29 cellular contexts compared by ENCODE assay signal in the genomic region with DNA sequence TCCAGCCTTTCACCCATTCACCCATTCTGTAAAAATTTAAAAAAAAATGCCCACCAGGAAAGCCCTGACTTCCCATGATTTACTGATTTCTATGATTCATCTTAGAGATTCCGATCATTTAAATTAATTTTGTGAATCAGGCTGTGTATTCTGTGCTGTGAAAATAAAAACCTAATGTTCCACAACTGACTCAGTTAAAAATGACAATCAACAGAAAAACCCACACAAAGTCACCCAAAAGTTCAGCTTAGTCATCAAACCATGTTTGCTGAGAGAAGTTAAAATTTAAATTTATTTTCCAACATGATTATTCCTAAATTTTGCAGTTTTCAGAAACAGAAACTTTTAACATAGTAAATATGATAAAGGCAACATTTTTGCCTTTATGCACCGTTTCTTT.
"Had no signal": no experiment of that assay in that cellular context is flagged by ENCODE, and none has a peak within 500 bp of the region (broad histone marks: within the 10 kb centered on the region; RNA-seq: fewer than 3 reads in every experiment).

No MANE protein-coding gene starts in this region.

- DNase-seq: activated CD4-positive, alpha-beta memory T cell treated with anti-CD3 and anti-CD28 coated beads, Interleukin-2, amount 10 ng/mL, durations not matched to agents 7 days and 5 days; activated CD4-positive, alpha-beta T cell treated with anti-CD3 and anti-CD28 coated beads for 1 hour; activated CD4-positive, alpha-beta T cell treated with anti-CD3 and anti-CD28 coated beads, Interleukin-2, amount 10 ng/mL, durations not matched to agents 7 days and 5 days; activated CD8-positive, alpha-beta memory T cell treated with anti-CD3 and anti-CD28 coated beads, Interleukin-2, amount 50 U/mL, for 48 hours; activated gamma-delta T cell treated with Interleukin-2 at 50 U/mL for 16 hours; activated naive CD4-positive, alpha-beta T cell treated with anti-CD3 and anti-CD28 coated beads, Interleukin-2, amount 50 U/mL, for 16 hours; activated T-cell treated with anti-CD3 and anti-CD28 coated beads, Interleukin-2, amount 50 U/mL, for 24 hours; amniotic stem cell; dermis blood vessel endothelial cell; effector CD4-positive, alpha-beta T cell; esophagus squamous epithelium; head of caudate nucleus; hippocampal formation; left cardiac atrium; left ventricle myocardium superior; naive B cell; pancreas; retina; sigmoid colon; stimulated activated CD4-positive, alpha-beta T cell treated with anti-CD3 and anti-CD28 coated beads, Interleukin-15, amount 100 ng/mL, for 24 hours; stimulated activated CD4-positive, alpha-beta T cell treated with anti-CD3 and anti-CD28 coated beads, Interleukin-2, amount 100 ng/mL, for 24 hours; stimulated activated naive B cell treated with anti-CD40 and anti-IgM and Interleukin-4, amounts not matched to agents 10 μg/mL and 1 μg/mL and 100 μg/mL, for 72 hours; T-helper 2 cell had no signal

- H3K4me3 Mint-ChIP-seq: activated CD4-positive, alpha-beta memory T cell treated with anti-CD3 and anti-CD28 coated beads, Interleukin-2, amount 10 ng/mL, durations not matched to agents 7 days and 5 days; activated CD4-positive, alpha-beta T cell treated with anti-CD3 and anti-CD28 coated beads, Interleukin-2, amount 10 ng/mL, durations not matched to agents 7 days and 5 days; activated T-cell treated with anti-CD3 and anti-CD28 coated beads, Interleukin-2, amount 50 U/mL, for 24 hours; central memory CD8-positive, alpha-beta T cell; mesothelial cell of epicardium; naive B cell; stimulated activated naive B cell treated with anti-CD40 and anti-IgM and Interleukin-4, amounts not matched to agents 10 μg/mL and 1 μg/mL and 100 μg/mL, for 72 hours; WTC11 had no signal

- H3K36me3 ChIP-seq: esophagus squamous epithelium, pancreas, prostate gland, sigmoid colon, tibial nerve had no signal

- H3K4me3 ChIP-seq: breast epithelium, esophagus squamous epithelium, pancreas, prostate gland, sigmoid colon, tibial nerve had no signal

- H3K9me3 ChIP-seq: pancreas, prostate gland, sigmoid colon had no signal

- H3K4me1 Mint-ChIP-seq: activated CD4-positive, alpha-beta memory T cell treated with anti-CD3 and anti-CD28 coated beads, Interleukin-2, amount 10 ng/mL, durations not matched to agents 7 days and 5 days; activated CD4-positive, alpha-beta T cell treated with anti-CD3 and anti-CD28 coated beads, Interleukin-2, amount 10 ng/mL, durations not matched to agents 7 days and 5 days; central memory CD8-positive, alpha-beta T cell; naive B cell; stimulated activated naive B cell treated with anti-CD40 and anti-IgM and Interleukin-4, amounts not matched to agents 10 μg/mL and 1 μg/mL and 100 μg/mL, for 72 hours; WTC11 had no signal

- H3K9me3 Mint-ChIP-seq: central memory CD8-positive, alpha-beta T cell; WTC11 had no signal

- H3K4me1 ChIP-seq: breast epithelium, esophagus squamous epithelium, pancreas, prostate gland, sigmoid colon, tibial nerve had no signal

- ATAC-seq: left cardiac atrium; left ventricle myocardium superior; pancreas; stimulated activated naive B cell treated with anti-CD40 and anti-IgM and Interleukin-4, amounts not matched to agents 10 μg/mL and 1 μg/mL and 100 μg/mL, for 72 hours; WTC11 had no signal

- H3K27ac Mint-ChIP-seq: activated CD4-positive, alpha-beta memory T cell treated with anti-CD3 and anti-CD28 coated beads, Interleukin-2, amount 10 ng/mL, durations not matched to agents 7 days and 5 days; activated CD4-positive, alpha-beta T cell treated with anti-CD3 and anti-CD28 coated beads, Interleukin-2, amount 10 ng/mL, durations not matched to agents 7 days and 5 days; activated T-cell treated with anti-CD3 and anti-CD28 coated beads, Interleukin-2, amount 50 U/mL, for 24 hours; mesothelial cell of epicardium; stimulated activated naive B cell treated with anti-CD40 and anti-IgM and Interleukin-4, amounts not matched to agents 10 μg/mL and 1 μg/mL and 100 μg/mL, for 72 hours; WTC11 had no signal

- H3K27me3 ChIP-seq: breast epithelium, esophagus squamous epithelium, pancreas, sigmoid colon, tibial nerve had no signal

- H3K36me3 Mint-ChIP-seq: naive B cell; stimulated activated naive B cell treated with anti-CD40 and anti-IgM and Interleukin-4, amounts not matched to agents 10 μg/mL and 1 μg/mL and 100 μg/mL, for 72 hours; WTC11 had no signal

- H3K27me3 Mint-ChIP-seq: activated CD4-positive, alpha-beta memory T cell treated with anti-CD3 and anti-CD28 coated beads, Interleukin-2, amount 10 ng/mL, durations not matched to agents 7 days and 5 days; activated CD4-positive, alpha-beta T cell treated with anti-CD3 and anti-CD28 coated beads, Interleukin-2, amount 10 ng/mL, durations not matched to agents 7 days and 5 days; activated T-cell treated with anti-CD3 and anti-CD28 coated beads, Interleukin-2, amount 50 U/mL, for 24 hours; central memory CD8-positive, alpha-beta T cell; naive B cell; stimulated activated naive B cell treated with anti-CD40 and anti-IgM and Interleukin-4, amounts not matched to agents 10 μg/mL and 1 μg/mL and 100 μg/mL, for 72 hours had no signal
